ENCODE assay signal across 21 cellular contexts in genomic region chr18:25278415-25278814, GRCh38.
A peak's percentile ranks its signal among the peaks of the same experiment; 100 is the strongest.
DNase-seq lines count a peak whose midpoint lies in the region; ATAC-seq and TF ChIP-seq lines count a peak whose summit lies in the region.
"Had no signal": no experiment of that assay in that cellular context is flagged by ENCODE, and none has a peak within 500 bp of the region (broad histone marks: within the 10 kb centered on the region; RNA-seq: fewer than 3 reads in every experiment).

No MANE protein-coding gene starts in this region.

- ATAC-seq in HG03432 (IDR thresholded peaks at IDR 0.05; ENCODE audit: unreplicated experiment): no peak
- no peak for ATAC-seq in GM21423 (IDR thresholded peaks at IDR 0.05; ENCODE audit: unreplicated experiment)
- ATAC-seq: activated CD8-positive, alpha-beta T cell treated with anti-CD3 and anti-CD28 coated beads for 36 hours; natural killer cell treated with Interleukin-12 subunit alpha and Interleukin-12 subunit beta and Interleukin-15 and Interleukin-18, amount 100 ng/mL, for 72 hours had no signal

- peaks cover 58% of the 10 kb centered on the region for H3K4me1 Mint-ChIP-seq in endothelial cell (ENCODE audit: unreplicated experiment)
- H3K4me1 Mint-ChIP-seq: activated naive CD8-positive, alpha-beta T cell treated with anti-CD3 and anti-CD28 coated beads, Interleukin-2, amount 10 ng/mL, durations not matched to agents 7 days and 5 days; memory B cell had no signal

- WGBS in trophoblast cell (ENCODE audit: extremely low coverage, insufficient coverage, insufficient read length): no CpG with 5 or more reads among the region's 4 CpGs

- H3K27me3 Mint-ChIP-seq in endothelial cell (ENCODE audit: unreplicated experiment): peaks cover 3% of the 10 kb centered on the region

- no peak overlapping the region for H2AK5ac ChIP-seq in trophoblast cell (ENCODE audit: low read length)

- peaks cover 40% of the 10 kb centered on the region for H3K36me3 Mint-ChIP-seq in endothelial cell (ENCODE audit: low read depth, unreplicated experiment)
- H3K36me3 Mint-ChIP-seq: activated naive CD8-positive, alpha-beta T cell treated with anti-CD3 and anti-CD28 coated beads, Interleukin-2, amount 10 ng/mL, durations not matched to agents 7 days and 5 days; memory B cell; natural killer cell treated with Interleukin-12 subunit alpha and Interleukin-12 subunit beta and Interleukin-15 and Interleukin-18, amount 100 ng/mL, for 72 hours had no signal

- peaks cover 2 to 4% of the 10 kb centered on the region in 2 experiments for H3K36me3 ChIP-seq in trophoblast cell (ENCODE audit: control insufficient read depth in 1 of 2, insufficient read depth in 2 of 2, low read length in 2 of 2)
- H3K36me3 ChIP-seq: prostate gland, suprapubic skin had no signal

- H3K9me3 ChIP-seq in trophoblast cell (ENCODE audit: insufficient read depth, low read depth, low read length): no peaks in the 10 kb centered on the region
- H3K9me3 ChIP-seq: prostate gland, suprapubic skin had no signal

- H2BK12ac ChIP-seq in trophoblast cell (ENCODE audit: low read length): no peak overlapping the region

- no peak overlapping the region for H4K91ac ChIP-seq in trophoblast cell (ENCODE audit: low read depth, low read length)

- DNase-seq in NCI-H1105 treated with DMSO at 0.1 percent for 48 hours (lab: John Stamatoyannopoulos, UW) (peak; percentile 28), NCI-H1105 (lab: John Stamatoyannopoulos, UW) (no peak), NCI-H69 (lab: John Stamatoyannopoulos, UW) (peak; percentile 81), endothelial cell (ENCODE audit: low spot score) (no peak), trophoblast cell (no peak)
- no peak for DNase-seq in stimulated activated CD4-positive, alpha-beta T cell treated with anti-CD3 and anti-CD28 coated beads, Interleukin-1b, Interleukin-23, amount 100 ng/mL, for 48 hours
- DNase-seq: activated B cell treated with CpG ODN at 0.5 μM for 24 hours; activated CD8-positive, alpha-beta T cell treated with anti-CD3 and anti-CD28 coated beads for 36 hours; activated naive CD8-positive, alpha-beta T cell treated with anti-CD3 and anti-CD28 coated beads, Interleukin-2, amount 10 ng/mL, durations not matched to agents 7 days and 5 days; hippocampal formation; kidney; NCI-H146; PC-9 had no signal

- H2AFZ ChIP-seq in trophoblast cell (ENCODE audit: insufficient read depth, low read length, poor library complexity): no peak overlapping the region
- H2AFZ ChIP-seq: PC-9 had no signal

- no peak overlapping the region for H3K27ac ChIP-seq in trophoblast cell (ENCODE audit: low read depth, low read length)
- H3K27ac ChIP-seq: 22Rv1, PC-9, prostate gland, suprapubic skin had no signal

- H3K27ac Mint-ChIP-seq in endothelial cell (ENCODE audit: unreplicated experiment): peak overlapping the region; percentile 27
- H3K27ac Mint-ChIP-seq: activated B cell treated with CpG ODN at 0.5 μM for 24 hours; activated CD8-positive, alpha-beta T cell treated with anti-CD3 and anti-CD28 coated beads for 36 hours; activated naive CD8-positive, alpha-beta T cell treated with anti-CD3 and anti-CD28 coated beads, Interleukin-2, amount 10 ng/mL, durations not matched to agents 7 days and 5 days; B cell; memory B cell; natural killer cell treated with Interleukin-12 subunit alpha and Interleukin-12 subunit beta and Interleukin-15 and Interleukin-18, amount 100 ng/mL, for 72 hours had no signal

- H3K79me2 ChIP-seq in trophoblast cell (ENCODE audit: control insufficient read depth, insufficient read depth, low read length, poor library complexity): peaks cover 4% of the 10 kb centered on the region

- H3K4me2 ChIP-seq in trophoblast cell (ENCODE audit: low read length): no peak overlapping the region
- H3K4me2 ChIP-seq: PC-9 had no signal

- H3K14ac ChIP-seq in trophoblast cell (ENCODE audit: low read length): no peak overlapping the region

- H3K4me1 ChIP-seq in trophoblast cell (ENCODE audit: control insufficient read depth in 1 of 2, insufficient read depth in 2 of 2, low read length in 2 of 2): peaks cover 6% of the 10 kb centered on the region in 2 experiments
- H3K4me1 ChIP-seq: prostate gland had no signal

- no peak overlapping the region for H3K18ac ChIP-seq in trophoblast cell (ENCODE audit: low read length)

- no peak overlapping the region for H3K4me3 Mint-ChIP-seq in endothelial cell (ENCODE audit: unreplicated experiment)
- H3K4me3 Mint-ChIP-seq: activated B cell treated with CpG ODN at 0.5 μM for 24 hours; activated CD8-positive, alpha-beta T cell treated with anti-CD3 and anti-CD28 coated beads for 36 hours; activated naive CD8-positive, alpha-beta T cell treated with anti-CD3 and anti-CD28 coated beads, Interleukin-2, amount 10 ng/mL, durations not matched to agents 7 days and 5 days; B cell; memory B cell; natural killer cell treated with Interleukin-12 subunit alpha and Interleukin-12 subunit beta and Interleukin-15 and Interleukin-18, amount 100 ng/mL, for 72 hours had no signal

- H4K8ac ChIP-seq in trophoblast cell (ENCODE audit: low read depth, low read length): no peak overlapping the region

- H3K27me3 ChIP-seq in trophoblast cell (ENCODE audit: insufficient read depth, low read length): no peaks in the 10 kb centered on the region
- H3K27me3 ChIP-seq: suprapubic skin had no signal

- peak overlapping the region; percentile 87 for H3K23ac ChIP-seq in trophoblast cell (ENCODE audit: low read length)

- H3K4ac ChIP-seq in trophoblast cell (ENCODE audit: low read depth, low read length): no peak overlapping the region

- no peak overlapping the region for H4K12ac ChIP-seq in trophoblast cell (ENCODE audit: low read depth, low read length)

- no peak overlapping the region for H2BK5ac ChIP-seq in trophoblast cell (ENCODE audit: low read depth, low read length, poor library complexity)

- H3K9ac ChIP-seq in trophoblast cell (ENCODE audit: low read length): no peak overlapping the region

- H3K4me3 ChIP-seq in trophoblast cell (ENCODE audit: low read depth, low read length): no peak overlapping the region
- H3K4me3 ChIP-seq: PC-9, prostate gland, suprapubic skin had no signal

- no peaks in the 10 kb centered on the region for H3K9me3 Mint-ChIP-seq in endothelial cell (ENCODE audit: unreplicated experiment)
- H3K9me3 Mint-ChIP-seq: activated B cell treated with CpG ODN at 0.5 μM for 24 hours; activated CD8-positive, alpha-beta T cell treated with anti-CD3 and anti-CD28 coated beads for 36 hours; activated naive CD8-positive, alpha-beta T cell treated with anti-CD3 and anti-CD28 coated beads, Interleukin-2, amount 10 ng/mL, durations not matched to agents 7 days and 5 days; memory B cell; natural killer cell treated with Interleukin-12 subunit alpha and Interleukin-12 subunit beta and Interleukin-15 and Interleukin-18, amount 100 ng/mL, for 72 hours had no signal

- no peaks in the 10 kb centered on the region for H3K79me1 ChIP-seq in trophoblast cell (ENCODE audit: low read length)

- no peak for TF ChIP-seq CTCF in endothelial cell (IDR thresholded peaks at IDR 0.05; ENCODE audit: unreplicated experiment)

- no peak overlapping the region for H2BK120ac ChIP-seq in trophoblast cell (ENCODE audit: insufficient read depth, low read length, poor library complexity)

Comparison
In these comparisons a context has a peak if more than half of its experiments do, and no peak if none do; other contexts are left out.
1. DNase-seq: peak in NCI-H1105 treated with DMSO at 0.1 percent for 48 hours (single experiment) and NCI-H69 (single experiment); none in NCI-H1105 (single experiment), endothelial cell (single experiment), trophoblast cell (0 of 2) and stimulated activated CD4-positive, alpha-beta T cell treated with anti-CD3 and anti-CD28 coated beads, Interleukin-1b, Interleukin-23, amount 100 ng/mL, for 48 hours (single experiment).